8 cellular contexts compared by ENCODE assay signal in genomic region chr6:110873981-110874879, GRCh38. TPM values are rescaled to one million over a fixed set of nuclear protein-coding genes. Genes with fewer than 3 reads are reported as not detected.
A peak's percentile ranks its signal among the peaks of the same experiment; 100 is the strongest.
DNase-seq lines count a peak whose midpoint lies in the region; ATAC-seq and TF ChIP-seq lines count a peak whose summit lies in the region.

TSS of gene AMD1 (plus strand) at chr6:110874785. CDS start at chr6:110875106, 321 bp downstream.

- ATAC-seq in GM19438 (IDR thresholded peaks at IDR 0.05; ENCODE audit: low read depth, unreplicated experiment) (peak; percentile 67), HG03575 (IDR thresholded peaks at IDR 0.05; ENCODE audit: extremely low read depth, insufficient number of reproducible peaks, low FRiP score, unreplicated experiment) (peak; percentile 42), right lobe of liver (peak; percentile 84 to 92 (median 89))

- CTCF ChIA-PET in activated CD4-positive, alpha-beta memory T cell treated with anti-CD3 and anti-CD28 coated beads for 36 hours (lab: Charles Lee), result interaction anchor here (0.8 to 2.9 kb wide), 8 partner anchors 8 to 609 kb away, joined by 3 to 23 read pairs (median 4); partner anchors contain the start of genes CDK19 and GTF3C6

- peaks cover 0 to 33% (median 8%) of the 10 kb centered on the region in 4 donors for H3K4me1 ChIP-seq in right lobe of liver

- peak; percentile 99 for DNase-seq in CD1c-positive myeloid dendritic cell (ENCODE audit: extremely low spot score)
- peak; percentile 91 for DNase-seq in NCI-H82 treated with DMSO at 0.1 percent for 48 hours (lab: John Stamatoyannopoulos, UW; ENCODE audit: unreplicated experiment)
- DNase-seq in activated CD4-positive, alpha-beta memory T cell treated with anti-CD3 and anti-CD28 coated beads for 36 hours, result peak; percentile 96
- DNase-seq in dorsolateral prefrontal cortex, result peak; percentile 97 to 99 (median 98)
- peak; percentile 98 to 99 (median 99) for DNase-seq in right lobe of liver
- peak; percentile 90 to 95 for DNase-seq in stimulated activated CD4-positive, alpha-beta T cell treated with anti-CD3 and anti-CD28 coated beads, Interleukin-4, amount 100 ng/mL, for 4 hours

- TF ChIP-seq CTCF in dorsolateral prefrontal cortex (IDR thresholded peaks at IDR 0.05 in 54 of 56, conservative IDR thresholded peaks at IDR 0.05 in 2 of 56; ENCODE audit: low read depth in 1 of 56, partially characterized antibody in 56 of 56), result peak in 22 of 56 donors; percentile 2 to 49 (median 15)
- TF ChIP-seq CTCF in right lobe of liver (IDR thresholded peaks at IDR 0.05), result no peak

- H3K4me1 Mint-ChIP-seq in activated CD4-positive, alpha-beta memory T cell treated with anti-CD3 and anti-CD28 coated beads for 36 hours (ENCODE audit: low read depth), result peaks cover 27% of the 10 kb centered on the region

- no peaks in the 10 kb centered on the region for H3K9me3 Mint-ChIP-seq in activated CD4-positive, alpha-beta memory T cell treated with anti-CD3 and anti-CD28 coated beads for 36 hours

- TF ChIP-seq POLR2A in right lobe of liver (IDR thresholded peaks at IDR 0.05), result peak; percentile 99

- no peaks in the 10 kb centered on the region for H3K9me3 ChIP-seq in right lobe of liver

- peak within 1 kb of the TSS; percentile 72 to 98 (median 93) for H3K27ac ChIP-seq in dorsolateral prefrontal cortex
- H3K27ac ChIP-seq in right lobe of liver, result peak within 1 kb of the TSS; percentile 83 to 91 (median 85)

- H3K4me3 Mint-ChIP-seq in activated CD4-positive, alpha-beta memory T cell treated with anti-CD3 and anti-CD28 coated beads for 36 hours, result peak within 1 kb of the TSS; percentile 96

- no peaks in the 10 kb centered on the region for H3K27me3 Mint-ChIP-seq in activated CD4-positive, alpha-beta memory T cell treated with anti-CD3 and anti-CD28 coated beads for 36 hours

- POLR2A ChIA-PET in activated CD4-positive, alpha-beta memory T cell treated with anti-CD3 and anti-CD28 coated beads for 36 hours (lab: Charles Lee), result interaction anchor here (0.6 to 7.7 kb wide), 30 partner anchors 8 to 1779 kb away, joined by 3 to 250 read pairs (median 4); partner anchors contain the start of genes CDK19, CEP57L1, GTF3C6 and RPF2

- H3K27ac Mint-ChIP-seq in activated CD4-positive, alpha-beta memory T cell treated with anti-CD3 and anti-CD28 coated beads for 36 hours, result peak within 1 kb of the TSS; percentile 97

- H3K27me3 ChIP-seq in dorsolateral prefrontal cortex, result no peaks in the 10 kb centered on the region
- H3K27me3 ChIP-seq in right lobe of liver, result no peaks in the 10 kb centered on the region

- H3K36me3 Mint-ChIP-seq in activated CD4-positive, alpha-beta memory T cell treated with anti-CD3 and anti-CD28 coated beads for 36 hours, result peaks cover 11% of the 10 kb centered on the region

- H3K36me3 ChIP-seq in right lobe of liver, result no peaks in the 10 kb centered on the region

- under 1% methylated on average over 40 of the region's 59 CpGs for WGBS in right lobe of liver (ENCODE audit: insufficient coverage, low coverage, low lambda C conversion rate, missing lambda C conversion rate)

- peak within 1 kb of the TSS; percentile 64 to 99 (median 92) for H3K4me3 ChIP-seq in dorsolateral prefrontal cortex
- peak within 1 kb of the TSS; percentile 81 to 90 (median 89) for H3K4me3 ChIP-seq in right lobe of liver

- intact Hi-C loops in activated CD4-positive, alpha-beta memory T cell treated with anti-CD3 and anti-CD28 coated beads for 36 hours (cut with micrococcal nuclease), result loop anchor here (1.0 to 2.0 kb wide), 4 partner anchors 8 to 609 kb away; partner anchors contain the start of genes CDK19, GTF3C6 and REV3L
- intact Hi-C loops in dorsolateral prefrontal cortex (cut with DNase I), result loop anchor here (1.0 to 5.0 kb wide), 4 partner anchors 59 to 345 kb away; partner anchors contain the start of genes CDK19 (in 1 of the 2) and GTF3C6 (in 1 of the 2)
- intact Hi-C loops in right lobe of liver (cut with DNase I), result no loop called here

RNA-seq across cellular contexts. Expression of gene AMD1, which starts in this region (rescaled TPM):
- 10 to 100 TPM; 79.1 to 84.3 TPM for total RNA-seq in activated CD4-positive, alpha-beta memory T cell treated with anti-CD3 and anti-CD28 coated beads for 36 hours
- total RNA-seq in dorsolateral prefrontal cortex (100 to 1,000 TPM in 69 of 120 experiments, 10 to 100 TPM in 51; 51.8 to 156 (median 104) TPM), right lobe of liver (10 to 100 TPM; 11.5 to 49.4 (median 24.2) TPM)

Comparison
In these comparisons a context has a peak if more than half of its experiments do, and no peak if none do; other contexts are left out.
1. Peak in every context shown above with its lines: DNase-seq, ATAC-seq, H3K4me3 ChIP-seq and H3K27ac ChIP-seq.
2. intact Hi-C loops: an anchor here in activated CD4-positive, alpha-beta memory T cell treated with anti-CD3 and anti-CD28 coated beads for 36 hours (1.0 to 2.0 kb wide) and dorsolateral prefrontal cortex (1.0 to 5.0 kb wide); none called in right lobe of liver.